1 cellular context compared by ENCODE assay signal in the genomic region with DNA sequence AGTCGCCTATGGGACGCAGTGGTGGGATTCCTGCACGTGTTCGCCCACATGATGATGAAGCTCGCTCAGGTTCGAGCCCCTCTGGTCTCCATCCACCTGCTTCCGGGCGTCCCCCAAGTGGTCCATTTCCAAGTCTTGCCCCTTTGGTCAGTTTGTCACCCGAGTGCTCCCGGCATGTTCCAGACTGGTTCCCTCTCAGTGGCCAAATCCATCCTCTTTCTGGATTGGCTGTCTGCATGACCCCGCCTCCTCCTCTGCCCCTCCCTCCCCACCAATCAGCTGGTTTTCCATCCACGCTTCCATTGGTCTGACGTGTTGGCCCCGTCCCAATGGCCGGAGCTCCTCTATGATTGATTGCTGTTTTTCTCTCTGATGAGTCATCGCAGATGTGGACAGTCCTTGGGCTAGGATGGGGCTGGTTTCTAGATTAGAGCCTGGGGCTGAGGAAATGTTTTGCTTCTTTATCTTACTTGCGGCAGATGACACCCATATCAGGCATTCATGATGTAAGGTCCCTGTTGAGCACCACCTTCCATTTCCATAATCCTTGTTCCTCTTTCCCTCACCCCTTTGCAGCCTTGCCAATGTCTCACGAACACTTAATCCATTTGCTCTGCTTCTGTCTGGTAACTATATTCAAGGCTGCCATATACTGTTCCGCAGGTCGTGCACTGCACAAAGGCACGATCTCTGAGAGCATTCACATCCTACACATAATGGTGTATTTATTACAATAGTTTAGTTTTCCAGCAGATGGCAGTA.
TF ChIP-seq lines count a peak whose summit lies in the region.

No MANE protein-coding gene starts in this region.

TF ChIP-seq in K562, 482 proteins besides CTCF, POLR2A, EP300 and RAD21 (continued from another document and continues in another):
- TF ChIP-seq, protein P1, sequence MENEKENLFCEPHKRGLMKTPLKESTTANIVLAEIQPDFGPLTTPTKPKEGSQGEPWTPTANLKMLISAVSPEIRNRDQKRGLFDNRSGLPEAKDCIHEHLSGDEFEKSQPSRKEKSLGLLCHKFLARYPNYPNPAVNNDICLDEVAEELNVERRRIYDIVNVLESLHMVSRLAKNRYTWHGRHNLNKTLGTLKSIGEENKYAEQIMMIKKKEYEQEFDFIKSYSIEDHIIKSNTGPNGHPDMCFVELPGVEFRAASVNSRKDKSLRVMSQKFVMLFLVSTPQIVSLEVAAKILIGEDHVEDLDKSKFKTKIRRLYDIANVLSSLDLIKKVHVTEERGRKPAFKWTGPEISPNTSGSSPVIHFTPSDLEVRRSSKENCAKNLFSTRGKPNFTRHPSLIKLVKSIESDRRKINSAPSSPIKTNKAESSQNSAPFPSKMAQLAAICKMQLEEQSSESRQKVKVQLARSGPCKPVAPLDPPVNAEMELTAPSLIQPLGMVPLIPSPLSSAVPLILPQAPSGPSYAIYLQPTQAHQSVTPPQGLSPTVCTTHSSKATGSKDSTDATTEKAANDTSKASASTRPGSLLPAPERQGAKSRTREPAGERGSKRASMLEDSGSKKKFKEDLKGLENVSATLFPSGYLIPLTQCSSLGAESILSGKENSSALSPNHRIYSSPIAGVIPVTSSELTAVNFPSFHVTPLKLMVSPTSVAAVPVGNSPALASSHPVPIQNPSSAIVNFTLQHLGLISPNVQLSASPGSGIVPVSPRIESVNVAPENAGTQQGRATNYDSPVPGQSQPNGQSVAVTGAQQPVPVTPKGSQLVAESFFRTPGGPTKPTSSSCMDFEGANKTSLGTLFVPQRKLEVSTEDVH (IDR thresholded peaks at IDR 0.05; ENCODE audit: low read depth, partially characterized antibody) = peak; percentile 71
- TF ChIP-seq CHD2 (IDR thresholded peaks at IDR 0.05; ENCODE audit: low read depth, low read length) = peak; percentile 62
- TF ChIP-seq ZNF586 (CRISPR knock-in tag; conservative IDR thresholded peaks at IDR 0.05) = no peak
- TF ChIP-seq ZNF175 (CRISPR knock-in tag; IDR thresholded peaks at IDR 0.05; ENCODE audit: low read depth) = peak; percentile 49; the same call in 1 of the 2 replicates
- no peak for TF ChIP-seq PTRF (tag; IDR thresholded peaks at IDR 0.05)
- peak; percentile 96 for TF ChIP-seq SMARCC2 (IDR thresholded peaks at IDR 0.05; ENCODE audit: low read depth)
- TF ChIP-seq OTX1 (CRISPR knock-in tag; IDR thresholded peaks at IDR 0.05) = peak; percentile 33; the same call in 1 of the 2 replicates
- no peak for TF ChIP-seq NFXL1 (CRISPR knock-in tag; IDR thresholded peaks at IDR 0.05)
- TF ChIP-seq, protein P2, sequence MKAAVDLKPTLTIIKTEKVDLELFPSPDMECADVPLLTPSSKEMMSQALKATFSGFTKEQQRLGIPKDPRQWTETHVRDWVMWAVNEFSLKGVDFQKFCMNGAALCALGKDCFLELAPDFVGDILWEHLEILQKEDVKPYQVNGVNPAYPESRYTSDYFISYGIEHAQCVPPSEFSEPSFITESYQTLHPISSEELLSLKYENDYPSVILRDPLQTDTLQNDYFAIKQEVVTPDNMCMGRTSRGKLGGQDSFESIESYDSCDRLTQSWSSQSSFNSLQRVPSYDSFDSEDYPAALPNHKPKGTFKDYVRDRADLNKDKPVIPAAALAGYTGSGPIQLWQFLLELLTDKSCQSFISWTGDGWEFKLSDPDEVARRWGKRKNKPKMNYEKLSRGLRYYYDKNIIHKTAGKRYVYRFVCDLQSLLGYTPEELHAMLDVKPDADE (conservative IDR thresholded peaks at IDR 0.05; ENCODE audit: control insufficient read depth, low read depth, low read length) = peak; percentile 67; the same call in 1 of the 2 replicates
- TF ChIP-seq FOXM1 (IDR thresholded peaks at IDR 0.05; ENCODE audit: low read depth) = peak; percentile 91
- TF ChIP-seq FOXM1 (CRISPR knock-in tag; IDR thresholded peaks at IDR 0.05; ENCODE audit: low read depth) = no peak
- TF ChIP-seq JUN (IDR thresholded peaks at IDR 0.05; ENCODE audit: borderline replicate concordance, low read depth, low read length) = peak; percentile 99
- TF ChIP-seq JUN (CRISPR knock-in tag; IDR thresholded peaks at IDR 0.05; ENCODE audit: borderline replicate concordance) = peak; percentile 94
- TF ChIP-seq, protein P3, sequence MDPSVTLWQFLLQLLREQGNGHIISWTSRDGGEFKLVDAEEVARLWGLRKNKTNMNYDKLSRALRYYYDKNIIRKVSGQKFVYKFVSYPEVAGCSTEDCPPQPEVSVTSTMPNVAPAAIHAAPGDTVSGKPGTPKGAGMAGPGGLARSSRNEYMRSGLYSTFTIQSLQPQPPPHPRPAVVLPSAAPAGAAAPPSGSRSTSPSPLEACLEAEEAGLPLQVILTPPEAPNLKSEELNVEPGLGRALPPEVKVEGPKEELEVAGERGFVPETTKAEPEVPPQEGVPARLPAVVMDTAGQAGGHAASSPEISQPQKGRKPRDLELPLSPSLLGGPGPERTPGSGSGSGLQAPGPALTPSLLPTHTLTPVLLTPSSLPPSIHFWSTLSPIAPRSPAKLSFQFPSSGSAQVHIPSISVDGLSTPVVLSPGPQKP (CRISPR knock-in tag; IDR thresholded peaks at IDR 0.05) = no peak
- peak; percentile 98 for TF ChIP-seq CTBP1 (IDR thresholded peaks at IDR 0.05; ENCODE audit: borderline replicate concordance)
- TF ChIP-seq TFAM (CRISPR knock-in tag; conservative IDR thresholded peaks at IDR 0.05) = no peak
- TF ChIP-seq ZNF121 (CRISPR knock-in tag; conservative IDR thresholded peaks at IDR 0.05) = no peak
- no peak for TF ChIP-seq EWSR1 (IDR thresholded peaks at IDR 0.05; ENCODE audit: borderline replicate concordance, low read depth, partially characterized antibody)
- TF ChIP-seq GATAD2A (IDR thresholded peaks at IDR 0.05) = peak; percentile 90; the same call in 1 of the 2 replicates
- TF ChIP-seq PHB2 (IDR thresholded peaks at IDR 0.05; ENCODE audit: low read depth) = peak; percentile 83
- TF ChIP-seq MEIS2 (IDR thresholded peaks at IDR 0.05; ENCODE audit: partially characterized antibody) = peak; percentile 100
- peak; percentile 70 for TF ChIP-seq SP2 (IDR thresholded peaks at IDR 0.05; ENCODE audit: extremely low read depth, low read depth, low read length, poor library complexity, severe bottlenecking)
- no peak for TF ChIP-seq ZNF77 (CRISPR knock-in tag; IDR thresholded peaks at IDR 0.05)
- no peak for TF ChIP-seq PPARD (CRISPR knock-in tag; IDR thresholded peaks at IDR 0.05)
- no peak for TF ChIP-seq TSC22D4 (tag; IDR thresholded peaks at IDR 0.05)
- peak; percentile 99 for TF ChIP-seq CBFA2T3 (IDR thresholded peaks at IDR 0.05)
- no peak for TF ChIP-seq RBM39 (optimal IDR thresholded peaks at IDR 0.05; ENCODE audit: low read depth, low read length)
- no peak for TF ChIP-seq ZNF696 (CRISPR knock-in tag; conservative IDR thresholded peaks at IDR 0.05)
- no peak for TF ChIP-seq BCL6 (CRISPR knock-in tag; IDR thresholded peaks at IDR 0.05)
- no peak for TF ChIP-seq U2AF1 (optimal IDR thresholded peaks at IDR 0.05; ENCODE audit: low read depth, low read length)
- no peak; the same call in 1 of the 2 replicates for TF ChIP-seq ZNF583 (CRISPR knock-in tag; IDR thresholded peaks at IDR 0.05)
- TF ChIP-seq EZH2 (IDR thresholded peaks at IDR 0.05; ENCODE audit: borderline replicate concordance, low read depth, low read length) = no peak
- no peak; the same call in 1 of the 2 replicates for TF ChIP-seq RFX5 (IDR thresholded peaks at IDR 0.05; ENCODE audit: low read depth, low read length)
- TF ChIP-seq E2F3 (CRISPR knock-in tag; IDR thresholded peaks at IDR 0.05) = no peak
- peak; percentile 81 for TF ChIP-seq RBFOX2 (IDR thresholded peaks at IDR 0.05; ENCODE audit: low read depth, low read length)
- no peak for TF ChIP-seq CHD1 (IDR thresholded peaks at IDR 0.05; ENCODE audit: low read length)
- no peak for TF ChIP-seq NONO (IDR thresholded peaks at IDR 0.05; ENCODE audit: low read depth in 2 of 2, low read length in 1 of 2)
- TF ChIP-seq, protein P4, sequence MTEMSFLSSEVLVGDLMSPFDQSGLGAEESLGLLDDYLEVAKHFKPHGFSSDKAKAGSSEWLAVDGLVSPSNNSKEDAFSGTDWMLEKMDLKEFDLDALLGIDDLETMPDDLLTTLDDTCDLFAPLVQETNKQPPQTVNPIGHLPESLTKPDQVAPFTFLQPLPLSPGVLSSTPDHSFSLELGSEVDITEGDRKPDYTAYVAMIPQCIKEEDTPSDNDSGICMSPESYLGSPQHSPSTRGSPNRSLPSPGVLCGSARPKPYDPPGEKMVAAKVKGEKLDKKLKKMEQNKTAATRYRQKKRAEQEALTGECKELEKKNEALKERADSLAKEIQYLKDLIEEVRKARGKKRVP (CRISPR knock-in tag; IDR thresholded peaks at IDR 0.05) = peak; percentile 62; the same call in 1 of the 2 replicates
- no peak for TF ChIP-seq SETDB1 (IDR thresholded peaks at IDR 0.05; ENCODE audit: low read length)
- TF ChIP-seq C11orf30 (IDR thresholded peaks at IDR 0.05; ENCODE audit: low read depth) = peak; percentile 95
- no peak for TF ChIP-seq NCOA4 (IDR thresholded peaks at IDR 0.05; ENCODE audit: partially characterized antibody)
- TF ChIP-seq ARID3A (IDR thresholded peaks at IDR 0.05; ENCODE audit: borderline replicate concordance, low read depth, low read length) = no peak
- TF ChIP-seq, protein P5, sequence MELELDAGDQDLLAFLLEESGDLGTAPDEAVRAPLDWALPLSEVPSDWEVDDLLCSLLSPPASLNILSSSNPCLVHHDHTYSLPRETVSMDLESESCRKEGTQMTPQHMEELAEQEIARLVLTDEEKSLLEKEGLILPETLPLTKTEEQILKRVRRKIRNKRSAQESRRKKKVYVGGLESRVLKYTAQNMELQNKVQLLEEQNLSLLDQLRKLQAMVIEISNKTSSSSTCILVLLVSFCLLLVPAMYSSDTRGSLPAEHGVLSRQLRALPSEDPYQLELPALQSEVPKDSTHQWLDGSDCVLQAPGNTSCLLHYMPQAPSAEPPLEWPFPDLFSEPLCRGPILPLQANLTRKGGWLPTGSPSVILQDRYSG (tag; conservative IDR thresholded peaks at IDR 0.05; ENCODE audit: low read depth) = no peak
